Comparison of ENCODE assay signal across 1 cellular context in genomic region chr9:35728041-35728971, GRCh38.
TF ChIP-seq lines count a peak whose summit lies in the region.

No MANE protein-coding gene starts in this region.

TF ChIP-seq in HepG2, 621 proteins besides CTCF, POLR2A, EP300 and RAD21 (continued from another document):
- no peak for TF ChIP-seq CEBPZ (IDR thresholded peaks at IDR 0.05; ENCODE audit: low read length)
- TF ChIP-seq SNAI1 (CRISPR knock-in tag; IDR thresholded peaks at IDR 0.05; ENCODE audit: borderline replicate concordance): no peak
- no peak for TF ChIP-seq ATF1 (CRISPR knock-in tag; IDR thresholded peaks at IDR 0.05)
- no peak for TF ChIP-seq HBP1 (CRISPR knock-in tag; IDR thresholded peaks at IDR 0.05; ENCODE audit: low read depth)
- TF ChIP-seq SOX6 (IDR thresholded peaks at IDR 0.05): no peak
- TF ChIP-seq SOX6 (CRISPR knock-in tag; IDR thresholded peaks at IDR 0.05): peak; percentile 83
- TF ChIP-seq HNRNPUL1 (IDR thresholded peaks at IDR 0.05; ENCODE audit: low read depth, low read length): no peak
- TF ChIP-seq PAXIP1 (CRISPR knock-in tag; conservative IDR thresholded peaks at IDR 0.05): peak; percentile 61
- 0 out of 2 replicates have a peak, but pooled peaks have one; percentile 22 for TF ChIP-seq SP4 (CRISPR knock-in tag; IDR thresholded peaks at IDR 0.05)
- TF ChIP-seq HDAC2 (CRISPR knock-in tag; IDR thresholded peaks at IDR 0.05): peak; percentile 53; the same call in 1 of the 2 replicates
- peak; percentile 38; the same call in 1 of the 2 replicates for TF ChIP-seq RXRA (CRISPR knock-in tag; IDR thresholded peaks at IDR 0.05)
- no peak for TF ChIP-seq ZNF550 (CRISPR knock-in tag; IDR thresholded peaks at IDR 0.05; ENCODE audit: borderline replicate concordance)
- TF ChIP-seq SIN3B (IDR thresholded peaks at IDR 0.05; ENCODE audit: low read length): no peak
- TF ChIP-seq SRF (IDR thresholded peaks at IDR 0.05; ENCODE audit: low read depth, low read length): peak; percentile 77
- TF ChIP-seq ZNF549 (CRISPR knock-in tag; IDR thresholded peaks at IDR 0.05): no peak
- 0 out of 2 replicates have a peak, but pooled peaks have one; percentile 42 for TF ChIP-seq WIZ (CRISPR knock-in tag; IDR thresholded peaks at IDR 0.05)
- peak; percentile 67; the same call in 1 of the 2 replicates for TF ChIP-seq NCOR1 (IDR thresholded peaks at IDR 0.05; ENCODE audit: borderline replicate concordance, low read length)
- 0 out of 2 replicates have a peak, but pooled peaks have one; percentile 15 for TF ChIP-seq ZNF687 (CRISPR knock-in tag; IDR thresholded peaks at IDR 0.05)
- TF ChIP-seq SOX5 (CRISPR knock-in tag; IDR thresholded peaks at IDR 0.05; ENCODE audit: borderline replicate concordance): peak; percentile 66; the same call in 1 of the 2 replicates
- peak; percentile 81 for TF ChIP-seq CEBPB (IDR thresholded peaks at IDR 0.05; ENCODE audit: borderline replicate concordance, low read depth, low read length)
- peak; percentile 40 for TF ChIP-seq XRCC5 (optimal IDR thresholded peaks at IDR 0.05; ENCODE audit: low read length)
- TF ChIP-seq NR2F6 (IDR thresholded peaks at IDR 0.05): peak; percentile 79
- TF ChIP-seq NR2F6 (CRISPR knock-in tag; IDR thresholded peaks at IDR 0.05): peak; percentile 60
- no peak for TF ChIP-seq FUBP1 (CRISPR knock-in tag; IDR thresholded peaks at IDR 0.05; ENCODE audit: borderline replicate concordance)
- no peak for TF ChIP-seq NFYC (CRISPR knock-in tag; IDR thresholded peaks at IDR 0.05)
- TF ChIP-seq U2AF1 (optimal IDR thresholded peaks at IDR 0.05; ENCODE audit: low read depth, low read length): no peak
- TF ChIP-seq ZNF776 (CRISPR knock-in tag; IDR thresholded peaks at IDR 0.05): no peak
- peak; percentile 46; the same call in 1 of the 2 replicates for TF ChIP-seq GATAD2A (CRISPR knock-in tag; IDR thresholded peaks at IDR 0.05)
TF ChIP-seq in HepG2: peak in this region for 57.
